24 cellular contexts compared by ENCODE assay signal in genomic region chr10:71847418-71847817, GRCh38. TPM values are rescaled to one million over a fixed set of nuclear protein-coding genes. Genes with fewer than 3 reads are reported as not detected.
DNase-seq lines count a peak whose midpoint lies in the region; ATAC-seq and TF ChIP-seq lines count a peak whose summit lies in the region.
"Had no signal": no experiment of that assay in that cellular context is flagged by ENCODE, and none has a peak within 500 bp of the region (broad histone marks: within the 10 kb centered on the region; RNA-seq: fewer than 3 reads in every experiment).

No MANE protein-coding gene starts in this region.

- no peak overlapping the region for H3K4me2 ChIP-seq in mesenchymal stem cell (ENCODE audit: low read length, poor library complexity, severe bottlenecking)

- H4K91ac ChIP-seq in mesenchymal stem cell (ENCODE audit: low read length): no peak overlapping the region

- H3K36me3 ChIP-seq in adrenal gland (replicated peaks in 1 of 2) (no peaks in the 10 kb centered on the region), mesenchymal stem cell (ENCODE audit: control insufficient read depth in 1 of 2, insufficient read depth in 2 of 2, low read depth in 1 of 2, low read length in 2 of 2) (peaks cover 3 to 4% of the 10 kb centered on the region in 2 experiments), gastrocnemius medialis (no peaks in the 10 kb centered on the region)
- H3K36me3 ChIP-seq: tibial artery had no signal

- no peak overlapping the region for H2AK5ac ChIP-seq in mesenchymal stem cell (ENCODE audit: low read length, severe bottlenecking)

- H3K27ac ChIP-seq in adrenal gland (peak overlapping the region in 4 of 5 donors; percentile 32 to 99 (median 84)), mesenchymal stem cell (ENCODE audit: low read length, poor library complexity, severe bottlenecking) (no peak overlapping the region), gastrocnemius medialis (peak overlapping the region; percentile 94 to 99 (median 97))
- H3K27ac ChIP-seq: HL-60, tibial artery, WERI-Rb-1 had no signal

- no peaks in the 10 kb centered on the region for H3K27me3 Mint-ChIP-seq in CD14-positive monocyte (ENCODE audit: low read depth in 3 of 3)
- H3K27me3 Mint-ChIP-seq: activated naive CD8-positive, alpha-beta T cell had no signal

- peak overlapping the region; percentile 99 for H3K4me3 Mint-ChIP-seq in CD14-positive monocyte
- H3K4me3 Mint-ChIP-seq: activated naive CD8-positive, alpha-beta T cell had no signal

- no peaks in the 10 kb centered on the region for H3K27me3 ChIP-seq in adrenal gland
- H3K27me3 ChIP-seq in mesenchymal stem cell (ENCODE audit: control insufficient read depth in 1 of 2, insufficient read depth in 1 of 2, low read length in 2 of 2): no peaks in the 10 kb centered on the region
- H3K27me3 ChIP-seq in gastrocnemius medialis: no peaks in the 10 kb centered on the region
- H3K27me3 ChIP-seq: tibial artery had no signal

- H3K14ac ChIP-seq in mesenchymal stem cell (ENCODE audit: low read length in 2 of 2): no peak overlapping the region

- no peak overlapping the region for H4K8ac ChIP-seq in mesenchymal stem cell (ENCODE audit: low read length)

- peaks cover 77% of the 10 kb centered on the region for H3K4me1 Mint-ChIP-seq in CD14-positive monocyte

- peaks cover 57 to 69% of the 10 kb centered on the region in 2 donors for H3K36me3 Mint-ChIP-seq in CD14-positive monocyte
- H3K36me3 Mint-ChIP-seq: activated naive CD8-positive, alpha-beta T cell had no signal

- no peak overlapping the region for H2BK5ac ChIP-seq in mesenchymal stem cell (ENCODE audit: low read depth, low read length, poor library complexity, severe bottlenecking)

- no peak overlapping the region for H3K23ac ChIP-seq in mesenchymal stem cell (ENCODE audit: low read length in 2 of 2)

- intact Hi-C loops in CD14-positive monocyte (cut with micrococcal nuclease): no loop called here
- intact Hi-C loops in adrenal gland (cut with DNase I): no loop called here
- intact Hi-C loops in gastrocnemius medialis (cut with DNase I; ENCODE audit: low total_unique reads): no loop called here

- no peak overlapping the region for H2BK120ac ChIP-seq in mesenchymal stem cell (ENCODE audit: low read depth, low read length)

- in situ Hi-C loops in gastrocnemius medialis (cut with MboI; ENCODE audit: low sequenced_read_pairs in 4 of 4): no loop called here

- no peak overlapping the region for H2BK15ac ChIP-seq in mesenchymal stem cell (ENCODE audit: low read depth, poor library complexity, severe bottlenecking)

- no peak overlapping the region for H3K18ac ChIP-seq in mesenchymal stem cell (ENCODE audit: low read depth in 1 of 2, low read length in 2 of 2)

- H3K9me3 Mint-ChIP-seq in CD14-positive monocyte: peaks cover 0 to 3% (median 0%) of the 10 kb centered on the region in 7 donors

- H3K4ac ChIP-seq in mesenchymal stem cell (ENCODE audit: low read depth in 1 of 2, low read length in 2 of 2): no peak overlapping the region

- no peak overlapping the region for H2BK12ac ChIP-seq in mesenchymal stem cell (ENCODE audit: low read length in 2 of 2)

- 72 to 93% (median 83%) methylated on average over 8 of the region's 8 CpGs for WGBS in adrenal gland, 4 donors
- WGBS in mesenchymal stem cell: over 99% methylated on average over 8 of the region's 8 CpGs

- H3K27ac Mint-ChIP-seq in CD14-positive monocyte: peak overlapping the region; percentile 71 to 100 (median 87)

- TF ChIP-seq CTCF in CD14-positive monocyte (IDR thresholded peaks at IDR 0.05): no peak
- TF ChIP-seq CTCF in adrenal gland (IDR thresholded peaks at IDR 0.05): no peak
- no peak for TF ChIP-seq CTCF in gastrocnemius medialis (IDR thresholded peaks at IDR 0.05 in 4 of 5, conservative IDR thresholded peaks at IDR 0.05 in 1 of 5)

- no peak for DNase-seq in CD14-positive monocyte (ENCODE audit: low spot score)
- no peak for DNase-seq in adrenal gland
- DNase-seq in mesenchymal stem cell: no peak
- DNase-seq in gastrocnemius medialis: no peak
- no peak for DNase-seq in stimulated activated CD4-positive, alpha-beta T cell treated with anti-CD3 and anti-CD28 coated beads, Interleukin-2, amount 100 ng/mL, for 48 hours
- DNase-seq in HuH-7.5 (ENCODE audit: low spot score): no peak
- no peak for DNase-seq in RPMI8226
- DNase-seq: activated CD4-positive, alpha-beta T cell treated with anti-CD3 and anti-CD28 coated beads, Interleukin-2, amount 50 U/mL, for 1 hour; C1 segment of cervical spinal cord; GOT3; IMR-90; midbrain; NCI-H1417; NCI-H2107; NCI-H510A; small intestine; stimulated activated CD4-positive, alpha-beta T cell treated with anti-CD3 and anti-CD28 coated beads, Interleukin-4, amount 100 ng/mL, for 1 hour; stimulated activated naive CD8-positive, alpha-beta T cell treated with anti-CD3 and anti-CD28 coated beads, Interleukin-15, Interleukin-2, amounts not matched to agents 100 U/mL and 50 U/mL, for 24 hours; tibial artery; WERI-Rb-1 had no signal

- no peak for ATAC-seq in gastrocnemius medialis
- ATAC-seq in GM19328 (IDR thresholded peaks at IDR 0.05; ENCODE audit: unreplicated experiment): no peak
- ATAC-seq: SK-N-SH treated with all-trans-retinoic acid at 6 μM for 48 hours; stimulated activated naive CD8-positive, alpha-beta T cell treated with anti-CD3 and anti-CD28 coated beads, Interleukin-15, Interleukin-2, amounts not matched to agents 100 U/mL and 50 U/mL, for 24 hours had no signal

- H3K9ac ChIP-seq in mesenchymal stem cell (ENCODE audit: low read length): peak overlapping the region; percentile 99

- no peak overlapping the region for H2AFZ ChIP-seq in mesenchymal stem cell (ENCODE audit: low read depth, low read length)

- TF ChIP-seq POLR2A in adrenal gland (IDR thresholded peaks at IDR 0.05): no peak
- no peak for TF ChIP-seq POLR2A in gastrocnemius medialis (IDR thresholded peaks at IDR 0.05)

- H3K9me3 ChIP-seq in adrenal gland (replicated peaks in 1 of 3): no peaks in the 10 kb centered on the region
- H3K9me3 ChIP-seq in mesenchymal stem cell (ENCODE audit: control insufficient read depth, low read length): no peaks in the 10 kb centered on the region
- H3K9me3 ChIP-seq in gastrocnemius medialis: no peaks in the 10 kb centered on the region
- H3K9me3 ChIP-seq: tibial artery had no signal

- peaks cover 1% of the 10 kb centered on the region for H3K79me1 ChIP-seq in mesenchymal stem cell (replicated peaks; ENCODE audit: low read length, poor library complexity, severe bottlenecking)

- H3K4me1 ChIP-seq in adrenal gland (replicated peaks in 1 of 2): peaks cover 56 to 85% of the 10 kb centered on the region in 2 donors
- peaks cover 14% of the 10 kb centered on the region for H3K4me1 ChIP-seq in mesenchymal stem cell (ENCODE audit: control insufficient read depth, insufficient read depth, low read depth, low read length)
- peaks cover 82 to 84% of the 10 kb centered on the region in 2 donors for H3K4me1 ChIP-seq in gastrocnemius medialis

- H3K4me3 ChIP-seq in adrenal gland (peak overlapping the region in 1 of 4 donors; percentile 83), mesenchymal stem cell (ENCODE audit: insufficient read depth in 1 of 2, low read depth in 1 of 2, low read length in 2 of 2) (peak overlapping the region in 1 of 2 experiments; percentile 100), gastrocnemius medialis (no peak overlapping the region)
- H3K4me3 ChIP-seq: tibial artery had no signal

RNA-seq across cellular contexts. Expression of gene PSAP, which starts 3.6 kb away (rescaled TPM):
- polyA plus RNA-seq in CD14-positive monocyte (1,000 to 10,000 TPM; 7,346 to 8,673 TPM), adrenal gland (1,000 to 10,000 TPM in 1 of 3 donors, 100 to 1,000 TPM in 2; 623 to 1,694 (median 805) TPM)
- total RNA-seq in adrenal gland (1,000 to 10,000 TPM; 1,730 to 3,452 (median 2,381) TPM), gastrocnemius medialis (1,000 to 10,000 TPM in 3 of 4 donors, 100 to 1,000 TPM in 1; 833 to 1,730 (median 1,179) TPM)
- 688 TPM for polyA plus RNA-seq in mesenchymal stem cell (2013, experiment 1 of 2)
- polyA plus RNA-seq in mesenchymal stem cell (2013, experiment 2 of 2): 698 TPM
